25 cellular contexts compared by ENCODE assay signal in genomic region chr15:53520867-53521525, GRCh38.
A peak's percentile ranks its signal among the peaks of the same experiment; 100 is the strongest.
DNase-seq lines count a peak whose midpoint lies in the region; ATAC-seq and TF ChIP-seq lines count a peak whose summit lies in the region.
"Had no signal": no experiment of that assay in that cellular context is flagged by ENCODE, and none has a peak within 500 bp of the region (broad histone marks: within the 10 kb centered on the region; RNA-seq: fewer than 3 reads in every experiment).

No MANE protein-coding gene starts in this region.

- H3K36me3 Mint-ChIP-seq in WTC11: no peaks in the 10 kb centered on the region
- no peaks in the 10 kb centered on the region for H3K36me3 Mint-ChIP-seq in glutamatergic neuron (ENCODE audit: unreplicated experiment)

- TF ChIP-seq CTCF in WTC11 (IDR thresholded peaks at IDR 0.05): no peak
- TF ChIP-seq CTCF in glutamatergic neuron (IDR thresholded peaks at IDR 0.05; ENCODE audit: partially characterized antibody, unreplicated experiment): no peak

- H3K4me3 Mint-ChIP-seq in WTC11 (no peak overlapping the region), glutamatergic neuron (ENCODE audit: unreplicated experiment) (no peak overlapping the region)
- H3K4me3 Mint-ChIP-seq: HFFc6 had no signal

- peaks cover 0 to 5% (median 0%) of the 10 kb centered on the region in 11 experiments; a peak in 1 of 22 replicates for H3K9me3 ChIP-seq in BLaER1 treated with 17β-estradiol and CSF1 and Interleukin-3, amounts not matched to agents 10 nM and 100 nM (replicated peaks in 1 of 11)
- H3K9me3 ChIP-seq: gastrocnemius medialis, right atrium auricular region had no signal

- CTCF ChIA-PET in WTC11 (lab: Charles Lee): no interaction called here

- no peak overlapping the region for H3K27ac ChIP-seq in BLaER1 treated with 17β-estradiol and CSF1 and Interleukin-3, amounts not matched to agents 10 nM and 100 nM
- H3K27ac ChIP-seq: C4-2B, gastrocnemius medialis, right atrium auricular region had no signal

- H3K27ac Mint-ChIP-seq in WTC11 (no peak overlapping the region), glutamatergic neuron (ENCODE audit: unreplicated experiment) (no peak overlapping the region)
- H3K27ac Mint-ChIP-seq: HFFc6 had no signal

- H3K9me3 Mint-ChIP-seq in WTC11: no peaks in the 10 kb centered on the region
- no peaks in the 10 kb centered on the region for H3K9me3 Mint-ChIP-seq in glutamatergic neuron (ENCODE audit: unreplicated experiment)

- H3K4me1 Mint-ChIP-seq in WTC11: no peaks in the 10 kb centered on the region
- H3K4me1 Mint-ChIP-seq in glutamatergic neuron (ENCODE audit: low read depth, unreplicated experiment): peaks cover 10% of the 10 kb centered on the region

- DNase-seq in WTC11 (ENCODE audit: low spot score) (no peak), glutamatergic neuron (peak; percentile 29), occipital lobe (lab: John Stamatoyannopoulos, UW) (peak; percentile 9), NCI-H1930 (lab: John Stamatoyannopoulos, UW) (no peak), dermis blood vessel endothelial cell (no peak)
- DNase-seq: activated CD4-positive, alpha-beta T cell treated with anti-CD3 and anti-CD28 coated beads, Interleukin-2, amount 50 U/mL, for 4 hours; activated CD4-positive, CD25-positive, alpha-beta regulatory T cell; activated naive CD4-positive, alpha-beta T cell treated with anti-CD3 and anti-CD28 coated beads, Interleukin-2, amount 50 U/mL, for 16 hours; DND-41; gastrocnemius medialis; HFFc6; Karpas-422; NCI-H1694; NCI-H2171 treated with DMSO at 0.1 percent for 48 hours; NCI-H524 treated with DMSO at 0.1 percent for 48 hours; stimulated activated CD4-positive, alpha-beta T cell treated with anti-CD3 and anti-CD28 coated beads, Interleukin-2, amount 100 ng/mL, for 24 hours; trophoblast cell had no signal

- POLR2A ChIA-PET in WTC11 (lab: Charles Lee): no interaction called here

- ATAC-seq in WTC11 (no peak), HG03457 (IDR thresholded peaks at IDR 0.05; ENCODE audit: unreplicated experiment) (no peak), HG03521 (IDR thresholded peaks at IDR 0.05; ENCODE audit: unreplicated experiment) (no peak)
- ATAC-seq: gastrocnemius medialis, HepG2, left lobe of liver had no signal

- H3K4me1 ChIP-seq in BLaER1 treated with 17β-estradiol and CSF1 and Interleukin-3, amounts not matched to agents 10 nM and 100 nM: peaks cover 11 to 44% (median 35%) of the 10 kb centered on the region in 10 experiments
- H3K4me1 ChIP-seq: right atrium auricular region had no signal

- H3K4me2 ChIP-seq in BLaER1 treated with 17β-estradiol and CSF1 and Interleukin-3, amounts not matched to agents 10 nM and 100 nM: peak overlapping the region in 7 of 11 experiments; percentile 48 to 76 (median 69); a peak in 14 of 22 replicates
- H3K4me2 ChIP-seq: smooth muscle cell had no signal

- H3K36me3 ChIP-seq in BLaER1 treated with 17β-estradiol and CSF1 and Interleukin-3, amounts not matched to agents 10 nM and 100 nM: no peaks in the 10 kb centered on the region
- H3K36me3 ChIP-seq: gastrocnemius medialis, right atrium auricular region had no signal

- peak overlapping the region in 1 of 11 experiments; percentile 21; a peak in 1 of 22 replicates for H3K9ac ChIP-seq in BLaER1 treated with 17β-estradiol and CSF1 and Interleukin-3, amounts not matched to agents 10 nM and 100 nM

- H3K4me3 ChIP-seq in BLaER1 treated with 17β-estradiol and CSF1 and Interleukin-3, amounts not matched to agents 10 nM and 100 nM: no peak overlapping the region
- H3K4me3 ChIP-seq: gastrocnemius medialis, right atrium auricular region, smooth muscle cell had no signal

- no peaks in the 10 kb centered on the region for H3K27me3 ChIP-seq in BLaER1 treated with 17β-estradiol and CSF1 and Interleukin-3, amounts not matched to agents 10 nM and 100 nM
- H3K27me3 ChIP-seq: gastrocnemius medialis, right atrium auricular region had no signal

- H4K20me1 ChIP-seq in BLaER1 treated with 17β-estradiol and CSF1 and Interleukin-3, amounts not matched to agents 10 nM and 100 nM: no peaks in the 10 kb centered on the region

- no peaks in the 10 kb centered on the region for H3K27me3 Mint-ChIP-seq in WTC11 (ENCODE audit: low read depth)
- no peaks in the 10 kb centered on the region for H3K27me3 Mint-ChIP-seq in glutamatergic neuron (ENCODE audit: unreplicated experiment)

TF ChIP-seq in WTC11, 78 proteins besides CTCF, POLR2A, EP300 and RAD21:
- 0 out of 2 replicates have a peak, but pooled peaks have one; percentile 4 for TF ChIP-seq HMGA2 (CRISPR knock-in tag; IDR thresholded peaks at IDR 0.05)
- no peak for TF ChIP-seq ZMAT4 (CRISPR knock-in tag; IDR thresholded peaks at IDR 0.05)
- no peak for TF ChIP-seq ATF1 (CRISPR knock-in tag; IDR thresholded peaks at IDR 0.05)
- no peak for TF ChIP-seq PREB (CRISPR knock-in tag; IDR thresholded peaks at IDR 0.05; ENCODE audit: borderline replicate concordance)
- TF ChIP-seq MLX (CRISPR knock-in tag; IDR thresholded peaks at IDR 0.05): no peak
TF ChIP-seq in WTC11: peak in this region for 1.

Comparison
In these comparisons a context has a peak if more than half of its experiments do, and no peak if none do; other contexts are left out.
1. DNase-seq: peak in glutamatergic neuron (single experiment) and occipital lobe (single experiment); none in WTC11 (single experiment), NCI-H1930 (0 of 2) and dermis blood vessel endothelial cell (single experiment).